Comparison of ENCODE assay signal across 8 cellular contexts in the genomic region with DNA sequence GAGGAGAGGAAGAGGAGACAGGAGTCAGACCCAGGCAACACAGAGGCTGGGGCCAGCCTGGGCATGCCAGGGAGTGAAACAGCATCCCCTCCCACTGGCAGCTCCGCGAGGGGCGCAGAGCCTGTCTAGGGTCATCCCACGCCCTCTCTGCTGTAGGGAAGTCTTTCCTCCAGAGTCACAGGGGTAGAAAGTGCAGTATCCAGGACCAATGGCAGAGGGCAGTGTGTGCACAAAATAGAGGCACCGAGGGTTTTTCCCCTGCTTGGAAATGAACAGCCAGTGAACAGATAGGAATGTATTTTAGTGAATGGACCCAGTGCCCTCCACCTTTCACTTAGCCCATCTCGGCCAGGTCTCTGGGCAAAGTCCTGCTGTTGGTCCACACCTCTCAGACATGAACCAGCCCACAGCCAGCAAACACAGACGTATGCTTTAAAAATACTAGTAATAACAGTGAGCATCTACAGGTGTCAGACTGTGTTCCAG. TPM values are rescaled to one million over a fixed set of nuclear protein-coding genes. Genes with fewer than 3 reads are reported as not detected.
DNase-seq lines count a peak whose midpoint lies in the region; ATAC-seq lines count a peak whose summit lies in the region.

No MANE protein-coding gene starts in this region.

- no peaks in the 10 kb centered on the region for H3K9me3 ChIP-seq in CD4-positive, CD25-positive, alpha-beta regulatory T cell (ENCODE audit: control insufficient read depth in 2 of 2, low read length in 2 of 2)

- no peaks in the 10 kb centered on the region for H3K27me3 ChIP-seq in CD4-positive, CD25-positive, alpha-beta regulatory T cell (ENCODE audit: control insufficient read depth, insufficient read depth, low read length)

- peak overlapping the region in 2 of 3 donors; percentile 24 to 63 for H3K27ac Mint-ChIP-seq in CD4-positive, CD25-positive, alpha-beta regulatory T cell

- no peaks in the 10 kb centered on the region for H3K36me3 ChIP-seq in CD4-positive, CD25-positive, alpha-beta regulatory T cell (ENCODE audit: control insufficient read depth, insufficient read depth, low read length)

- no peaks in the 10 kb centered on the region for H3K4me1 ChIP-seq in CD4-positive, CD25-positive, alpha-beta regulatory T cell (ENCODE audit: control insufficient read depth, insufficient read depth, low read length, poor library complexity, severe bottlenecking)

- peaks cover 0 to 18% (median 3%) of the 10 kb centered on the region in 4 donors for H3K4me1 Mint-ChIP-seq in CD4-positive, CD25-positive, alpha-beta regulatory T cell

- H3K4me3 Mint-ChIP-seq in CD4-positive, CD25-positive, alpha-beta regulatory T cell, result no peak overlapping the region

- H3K9me3 Mint-ChIP-seq in CD4-positive, CD25-positive, alpha-beta regulatory T cell, result no peaks in the 10 kb centered on the region

- peak; percentile 47 to 48 for ATAC-seq in CD4-positive, CD25-positive, alpha-beta regulatory T cell (ENCODE audit: low read depth in 2 of 2)
- peak; percentile 54 for ATAC-seq in HG02759 (IDR thresholded peaks at IDR 0.05; ENCODE audit: unreplicated experiment)
- ATAC-seq in GM19395 (IDR thresholded peaks at IDR 0.05; ENCODE audit: unreplicated experiment), result no peak

- H3K36me3 Mint-ChIP-seq in CD4-positive, CD25-positive, alpha-beta regulatory T cell, result no peaks in the 10 kb centered on the region

- peak in 2 of 3 donors; percentile 43 to 61 for DNase-seq in CD4-positive, CD25-positive, alpha-beta regulatory T cell
- DNase-seq in NCI-H82 treated with DMSO at 0.1 percent for 48 hours (lab: John Stamatoyannopoulos, UW; ENCODE audit: unreplicated experiment) (peak; percentile 0), epithelial cell of prostate (ENCODE audit: low read depth, low spot score) (peak; percentile 87), middle frontal gyrus (ENCODE audit: extremely low spot score, low spot score) (peak; percentile 25)
- DNase-seq in activated CD8-positive, alpha-beta memory T cell treated with anti-CD3 and anti-CD28 coated beads, Interleukin-2, amount 50 U/mL, for 4 hours, result peak; percentile 67
- DNase-seq in stimulated activated CD8-positive, alpha-beta memory T cell treated with anti-CD3 and anti-CD28 coated beads, Interleukin-7, amount 100 ng/mL, for 24 hours (ENCODE audit: low read depth), result peak; percentile 40

- H3K4me3 ChIP-seq in CD4-positive, CD25-positive, alpha-beta regulatory T cell (ENCODE audit: low read depth, low read length), result no peak overlapping the region

- no peak overlapping the region for H3K27ac ChIP-seq in CD4-positive, CD25-positive, alpha-beta regulatory T cell (ENCODE audit: insufficient read depth, low read length, poor library complexity, severe bottlenecking)
- H3K27ac ChIP-seq in epithelial cell of prostate, result peak overlapping the region; percentile 76

- H3K27me3 Mint-ChIP-seq in CD4-positive, CD25-positive, alpha-beta regulatory T cell, result peaks cover 4% of the 10 kb centered on the region

RNA-seq across cellular contexts. Expression of gene KRT74, which starts 9.4 kb away (rescaled TPM):
- total RNA-seq in CD4-positive, CD25-positive, alpha-beta regulatory T cell, result not detected
- polyA plus RNA-seq in CD4-positive, CD25-positive, alpha-beta regulatory T cell, result not detected

RNA-seq across cellular contexts. Expression of gene KRT72, which starts 18.2 kb away (rescaled TPM):
- total RNA-seq in CD4-positive, CD25-positive, alpha-beta regulatory T cell, result 1.3 TPM
- polyA plus RNA-seq in CD4-positive, CD25-positive, alpha-beta regulatory T cell, result under 1 TPM in 1 of 4 donors, not detected in 3; 0.13 TPM

RNA-seq across cellular contexts. Expression of gene KRT71, which starts 30.1 kb away (rescaled TPM):
- total RNA-seq in CD4-positive, CD25-positive, alpha-beta regulatory T cell, result not detected
- not detected for polyA plus RNA-seq in CD4-positive, CD25-positive, alpha-beta regulatory T cell

RNA-seq across cellular contexts. Expression of gene KRT73, which starts 35.3 kb away (rescaled TPM):
- total RNA-seq in CD4-positive, CD25-positive, alpha-beta regulatory T cell, result 1.0 TPM
- 1 to 10 TPM in 2 of 4 donors, not detected in 2; 1.1 to 1.4 TPM for polyA plus RNA-seq in CD4-positive, CD25-positive, alpha-beta regulatory T cell

Comparison
In these comparisons a context has a peak if more than half of its experiments do, and no peak if none do; other contexts are left out.
1. DNase-seq: peak in every context shown above with its lines; median percentile 87 in epithelial cell of prostate; 67 in activated CD8-positive, alpha-beta memory T cell treated with anti-CD3 and anti-CD28 coated beads, Interleukin-2, amount 50 U/mL, for 4 hours; 52 in CD4-positive, CD25-positive, alpha-beta regulatory T cell; 40 in stimulated activated CD8-positive, alpha-beta memory T cell treated with anti-CD3 and anti-CD28 coated beads, Interleukin-7, amount 100 ng/mL, for 24 hours; 25 in middle frontal gyrus; 0 in NCI-H82 treated with DMSO at 0.1 percent for 48 hours.